Comparison of ENCODE assay signal across 1 cellular context in genomic region chr7:52017802-52018679, GRCh38.
TF ChIP-seq lines count a peak whose summit lies in the region.

No MANE protein-coding gene starts in this region.

TF ChIP-seq in HepG2, 621 proteins besides CTCF, POLR2A, EP300 and RAD21 (continued from another document and continues in another):
- TF ChIP-seq SNAPC4 (CRISPR knock-in tag; IDR thresholded peaks at IDR 0.05), result no peak
- TF ChIP-seq MED8 (CRISPR knock-in tag; IDR thresholded peaks at IDR 0.05; ENCODE audit: insufficient replicate concordance), result no peak
- TF ChIP-seq POLR2G (IDR thresholded peaks at IDR 0.05; ENCODE audit: low read depth, low read length), result peak; percentile 43; the same call in 1 of the 2 replicates
- no peak for TF ChIP-seq RAD51 (IDR thresholded peaks at IDR 0.05; ENCODE audit: borderline replicate concordance)
- TF ChIP-seq ZNF331 (CRISPR knock-in tag; IDR thresholded peaks at IDR 0.05), result no peak
- no peak for TF ChIP-seq TGIF2 (CRISPR knock-in tag; IDR thresholded peaks at IDR 0.05)
- TF ChIP-seq SP5 (CRISPR knock-in tag; IDR thresholded peaks at IDR 0.05; ENCODE audit: borderline replicate concordance, low read depth), result no peak
- TF ChIP-seq, protein P1, sequence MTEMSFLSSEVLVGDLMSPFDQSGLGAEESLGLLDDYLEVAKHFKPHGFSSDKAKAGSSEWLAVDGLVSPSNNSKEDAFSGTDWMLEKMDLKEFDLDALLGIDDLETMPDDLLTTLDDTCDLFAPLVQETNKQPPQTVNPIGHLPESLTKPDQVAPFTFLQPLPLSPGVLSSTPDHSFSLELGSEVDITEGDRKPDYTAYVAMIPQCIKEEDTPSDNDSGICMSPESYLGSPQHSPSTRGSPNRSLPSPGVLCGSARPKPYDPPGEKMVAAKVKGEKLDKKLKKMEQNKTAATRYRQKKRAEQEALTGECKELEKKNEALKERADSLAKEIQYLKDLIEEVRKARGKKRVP (CRISPR knock-in tag; IDR thresholded peaks at IDR 0.05), result peak; percentile 28 to 95; a peak in 2 of 4 replicates
- TF ChIP-seq ZNF652 (CRISPR knock-in tag; IDR thresholded peaks at IDR 0.05; ENCODE audit: borderline replicate concordance, low read depth), result no peak
- TF ChIP-seq ISX (CRISPR knock-in tag; conservative IDR thresholded peaks at IDR 0.05), result no peak
- no peak for TF ChIP-seq ZBTB1 (CRISPR knock-in tag; IDR thresholded peaks at IDR 0.05; ENCODE audit: borderline replicate concordance)
- TF ChIP-seq GRHL1 (CRISPR knock-in tag; conservative IDR thresholded peaks at IDR 0.05), result no peak
- TF ChIP-seq GLI4 (CRISPR knock-in tag; IDR thresholded peaks at IDR 0.05; ENCODE audit: borderline replicate concordance), result no peak
- TF ChIP-seq, protein P2, sequence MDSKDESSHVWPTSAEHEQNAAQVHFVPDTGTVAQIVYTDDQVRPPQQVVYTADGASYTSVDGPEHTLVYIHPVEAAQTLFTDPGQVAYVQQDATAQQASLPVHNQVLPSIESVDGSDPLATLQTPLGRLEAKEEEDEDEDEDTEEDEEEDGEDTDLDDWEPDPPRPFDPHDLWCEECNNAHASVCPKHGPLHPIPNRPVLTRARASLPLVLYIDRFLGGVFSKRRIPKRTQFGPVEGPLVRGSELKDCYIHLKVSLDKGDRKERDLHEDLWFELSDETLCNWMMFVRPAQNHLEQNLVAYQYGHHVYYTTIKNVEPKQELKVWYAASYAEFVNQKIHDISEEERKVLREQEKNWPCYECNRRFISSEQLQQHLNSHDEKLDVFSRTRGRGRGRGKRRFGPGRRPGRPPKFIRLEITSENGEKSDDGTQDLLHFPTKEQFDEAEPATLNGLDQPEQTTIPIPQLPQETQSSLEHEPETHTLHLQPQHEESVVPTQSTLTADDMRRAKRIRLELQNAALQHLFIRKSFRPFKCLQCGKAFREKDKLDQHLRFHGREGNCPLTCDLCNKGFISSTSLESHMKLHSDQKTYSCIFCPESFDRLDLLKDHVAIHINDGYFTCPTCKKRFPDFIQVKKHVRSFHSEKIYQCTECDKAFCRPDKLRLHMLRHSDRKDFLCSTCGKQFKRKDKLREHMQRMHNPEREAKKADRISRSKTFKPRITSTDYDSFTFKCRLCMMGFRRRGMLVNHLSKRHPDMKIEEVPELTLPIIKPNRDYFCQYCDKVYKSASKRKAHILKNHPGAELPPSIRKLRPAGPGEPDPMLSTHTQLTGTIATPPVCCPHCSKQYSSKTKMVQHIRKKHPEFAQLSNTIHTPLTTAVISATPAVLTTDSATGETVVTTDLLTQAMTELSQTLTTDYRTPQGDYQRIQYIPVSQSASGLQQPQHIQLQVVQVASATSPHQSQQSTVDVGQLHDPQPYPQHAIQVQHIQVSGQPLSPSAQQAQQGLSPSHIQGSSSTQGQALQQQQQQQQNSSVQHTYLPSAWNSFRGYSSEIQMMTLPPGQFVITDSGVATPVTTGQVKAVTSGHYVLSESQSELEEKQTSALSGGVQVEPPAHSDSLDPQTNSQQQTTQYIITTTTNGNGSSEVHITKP (CRISPR knock-in tag; IDR thresholded peaks at IDR 0.05; ENCODE audit: low read depth), result no peak
- no peak for TF ChIP-seq ZNF136 (CRISPR knock-in tag; IDR thresholded peaks at IDR 0.05; ENCODE audit: low read depth)
- no peak for TF ChIP-seq SKI (IDR thresholded peaks at IDR 0.05; ENCODE audit: partially characterized antibody)
- peak; percentile 44 for TF ChIP-seq ASH2L (IDR thresholded peaks at IDR 0.05; ENCODE audit: insufficient read length, low read depth, low read length)
- peak; percentile 96 for TF ChIP-seq IRF1 (CRISPR knock-in tag; IDR thresholded peaks at IDR 0.05; ENCODE audit: low read depth)
- TF ChIP-seq GTF2F1 (IDR thresholded peaks at IDR 0.05; ENCODE audit: low read length), result no peak
- TF ChIP-seq ATF3 (CRISPR knock-in tag; IDR thresholded peaks at IDR 0.05), result peak; percentile 62; the same call in 1 of the 2 replicates
- no peak for TF ChIP-seq NFE2L1 (CRISPR knock-in tag; IDR thresholded peaks at IDR 0.05; ENCODE audit: borderline replicate concordance)
- no peak for TF ChIP-seq SCMH1 (CRISPR knock-in tag; IDR thresholded peaks at IDR 0.05; ENCODE audit: borderline replicate concordance)
- TF ChIP-seq, protein P3, sequence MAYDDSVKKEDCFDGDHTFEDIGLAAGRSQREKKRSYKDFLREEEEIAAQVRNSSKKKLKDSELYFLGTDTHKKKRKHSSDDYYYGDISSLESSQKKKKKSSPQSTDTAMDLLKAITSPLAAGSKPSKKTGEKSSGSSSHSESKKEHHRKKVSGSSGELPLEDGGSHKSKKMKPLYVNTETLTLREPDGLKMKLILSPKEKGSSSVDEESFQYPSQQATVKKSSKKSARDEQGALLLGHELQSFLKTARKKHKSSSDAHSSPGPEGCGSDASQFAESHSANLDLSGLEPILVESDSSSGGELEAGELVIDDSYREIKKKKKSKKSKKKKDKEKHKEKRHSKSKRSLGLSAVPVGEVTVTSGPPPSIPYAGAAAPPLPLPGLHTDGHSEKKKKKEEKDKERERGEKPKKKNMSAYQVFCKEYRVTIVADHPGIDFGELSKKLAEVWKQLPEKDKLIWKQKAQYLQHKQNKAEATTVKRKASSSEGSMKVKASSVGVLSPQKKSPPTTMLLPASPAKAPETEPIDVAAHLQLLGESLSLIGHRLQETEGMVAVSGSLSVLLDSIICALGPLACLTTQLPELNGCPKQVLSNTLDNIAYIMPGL (CRISPR knock-in tag; IDR thresholded peaks at IDR 0.05; ENCODE audit: borderline replicate concordance in 1 of 2, low read depth in 1 of 2), result peak in 1 of 2 experiments; percentile 41; a peak in 1 of 4 replicates
- TF ChIP-seq SMAD3 (CRISPR knock-in tag; IDR thresholded peaks at IDR 0.05), result no peak
- no peak for TF ChIP-seq MTA3 (CRISPR knock-in tag; IDR thresholded peaks at IDR 0.05)
- TF ChIP-seq ZFP36L2 (CRISPR knock-in tag; IDR thresholded peaks at IDR 0.05), result no peak
- TF ChIP-seq BORCS8-MEF2B (CRISPR knock-in tag; IDR thresholded peaks at IDR 0.05), result peak; percentile 37; the same call in 1 of the 2 replicates
- TF ChIP-seq, protein P4, sequence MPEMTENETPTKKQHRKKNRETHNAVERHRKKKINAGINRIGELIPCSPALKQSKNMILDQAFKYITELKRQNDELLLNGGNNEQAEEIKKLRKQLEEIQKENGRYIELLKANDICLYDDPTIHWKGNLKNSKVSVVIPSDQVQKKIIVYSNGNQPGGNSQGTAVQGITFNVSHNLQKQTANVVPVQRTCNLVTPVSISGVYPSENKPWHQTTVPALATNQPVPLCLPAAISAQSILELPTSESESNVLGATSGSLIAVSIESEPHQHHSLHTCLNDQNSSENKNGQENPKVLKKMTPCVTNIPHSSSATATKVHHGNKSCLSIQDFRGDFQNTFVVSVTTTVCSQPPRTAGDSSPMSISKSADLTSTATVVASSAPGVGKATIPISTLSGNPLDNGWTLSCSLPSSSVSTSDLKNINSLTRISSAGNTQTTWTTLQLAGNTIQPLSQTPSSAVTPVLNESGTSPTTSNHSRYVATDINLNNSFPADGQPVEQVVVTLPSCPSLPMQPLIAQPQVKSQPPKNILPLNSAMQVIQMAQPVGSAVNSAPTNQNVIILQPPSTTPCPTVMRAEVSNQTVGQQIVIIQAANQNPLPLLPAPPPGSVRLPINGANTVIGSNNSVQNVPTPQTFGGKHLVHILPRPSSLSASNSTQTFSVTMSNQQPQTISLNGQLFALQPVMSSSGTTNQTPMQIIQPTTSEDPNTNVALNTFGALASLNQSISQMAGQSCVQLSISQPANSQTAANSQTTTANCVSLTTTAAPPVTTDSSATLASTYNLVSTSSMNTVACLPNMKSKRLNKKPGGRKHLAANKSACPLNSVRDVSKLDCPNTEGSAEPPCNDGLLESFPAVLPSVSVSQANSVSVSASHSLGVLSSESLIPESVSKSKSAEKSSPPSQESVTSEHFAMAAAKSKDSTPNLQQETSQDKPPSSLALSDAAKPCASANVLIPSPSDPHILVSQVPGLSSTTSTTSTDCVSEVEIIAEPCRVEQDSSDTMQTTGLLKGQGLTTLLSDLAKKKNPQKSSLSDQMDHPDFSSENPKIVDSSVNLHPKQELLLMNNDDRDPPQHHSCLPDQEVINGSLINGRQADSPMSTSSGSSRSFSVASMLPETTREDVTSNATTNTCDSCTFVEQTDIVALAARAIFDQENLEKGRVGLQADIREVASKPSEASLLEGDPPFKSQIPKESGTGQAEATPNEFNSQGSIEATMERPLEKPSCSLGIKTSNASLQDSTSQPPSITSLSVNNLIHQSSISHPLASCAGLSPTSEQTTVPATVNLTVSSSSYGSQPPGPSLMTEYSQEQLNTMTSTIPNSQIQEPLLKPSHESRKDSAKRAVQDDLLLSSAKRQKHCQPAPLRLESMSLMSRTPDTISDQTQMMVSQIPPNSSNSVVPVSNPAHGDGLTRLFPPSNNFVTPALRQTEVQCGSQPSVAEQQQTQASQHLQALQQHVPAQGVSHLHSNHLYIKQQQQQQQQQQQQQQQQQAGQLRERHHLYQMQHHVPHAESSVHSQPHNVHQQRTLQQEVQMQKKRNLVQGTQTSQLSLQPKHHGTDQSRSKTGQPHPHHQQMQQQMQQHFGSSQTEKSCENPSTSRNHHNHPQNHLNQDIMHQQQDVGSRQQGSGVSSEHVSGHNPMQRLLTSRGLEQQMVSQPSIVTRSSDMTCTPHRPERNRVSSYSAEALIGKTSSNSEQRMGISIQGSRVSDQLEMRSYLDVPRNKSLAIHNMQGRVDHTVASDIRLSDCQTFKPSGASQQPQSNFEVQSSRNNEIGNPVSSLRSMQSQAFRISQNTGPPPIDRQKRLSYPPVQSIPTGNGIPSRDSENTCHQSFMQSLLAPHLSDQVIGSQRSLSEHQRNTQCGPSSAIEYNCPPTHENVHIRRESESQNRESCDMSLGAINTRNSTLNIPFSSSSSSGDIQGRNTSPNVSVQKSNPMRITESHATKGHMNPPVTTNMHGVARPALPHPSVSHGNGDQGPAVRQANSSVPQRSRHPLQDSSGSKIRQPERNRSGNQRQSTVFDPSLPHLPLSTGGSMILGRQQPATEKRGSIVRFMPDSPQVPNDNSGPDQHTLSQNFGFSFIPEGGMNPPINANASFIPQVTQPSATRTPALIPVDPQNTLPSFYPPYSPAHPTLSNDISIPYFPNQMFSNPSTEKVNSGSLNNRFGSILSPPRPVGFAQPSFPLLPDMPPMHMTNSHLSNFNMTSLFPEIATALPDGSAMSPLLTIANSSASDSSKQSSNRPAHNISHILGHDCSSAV (CRISPR knock-in tag; IDR thresholded peaks at IDR 0.05; ENCODE audit: borderline replicate concordance), result no peak
- no peak for TF ChIP-seq ZBTB44 (CRISPR knock-in tag; IDR thresholded peaks at IDR 0.05)
- no peak for TF ChIP-seq ZNF225 (CRISPR knock-in tag; IDR thresholded peaks at IDR 0.05)
